Comparison of ENCODE assay signal across 8 cellular contexts in genomic region chr5:55176176-55176818, GRCh38. TPM values are rescaled to one million over a fixed set of nuclear protein-coding genes. Genes with fewer than 3 reads are reported as not detected.
DNase-seq lines count a peak whose midpoint lies in the region; ATAC-seq, FAIRE-seq and TF ChIP-seq lines count a peak whose summit lies in the region.

No MANE protein-coding gene starts in this region.

- BruUV-seq in A673 (replicated peaks; lab: Mats Ljungman, UMichigan): no TSS peak

- H3K4me1 ChIP-seq in A673 (ENCODE audit: insufficient read depth, low read length, poor library complexity, severe bottlenecking) (peaks cover 24% of the 10 kb centered on the region), ascending aorta (peaks cover 0 to 8% of the 10 kb centered on the region in 2 donors)

- H3K27me3 ChIP-seq in A673 (replicated peaks; ENCODE audit: insufficient read depth, low read depth, low read length, poor library complexity) (peaks cover 25% of the 10 kb centered on the region), ascending aorta (peaks cover 6% of the 10 kb centered on the region)

- no peak overlapping the region for H3K27ac ChIP-seq in A673 (ENCODE audit: low read depth, low read length, poor library complexity, severe bottlenecking)
- no peak overlapping the region for H3K27ac ChIP-seq in ascending aorta

- H3K4me3 ChIP-seq in A673 (ENCODE audit: low read depth, low read length, poor library complexity, severe bottlenecking): peak overlapping the region; percentile 31
- peak overlapping the region; percentile 24 to 41 for H3K4me3 ChIP-seq in ascending aorta

- peak; percentile 37; the same call in 1 of the 2 replicates for TF ChIP-seq POLR2A in H54 (IDR thresholded peaks at IDR 0.05; ENCODE audit: low read depth, low read length)

- intact Hi-C loops in A673 (cut with micrococcal nuclease; ENCODE audit: unreplicated experiment): no loop called here
- intact Hi-C loops in ascending aorta (cut with DNase I): loop anchor here (10.0 kb wide), 1 partner anchor 1639 kb away; the partner anchor contains the start of gene MAP3K1

- POLR2A ChIA-PET in A673 (lab: Charles Lee; ENCODE audit: low non-redundant PET): no interaction called here

- FAIRE-seq in H54 (lab: Jason Lieb, UNC): no peak

- TF ChIP-seq CTCF in A673 (conservative IDR thresholded peaks at IDR 0.05; ENCODE audit: low read depth, low read length) (0 out of 2 replicates have a peak, but pooled peaks have one; percentile 16), ascending aorta (IDR thresholded peaks at IDR 0.05) (peak in 2 of 3 experiments; percentile 24 to 46)

- peak; percentile 76 for DNase-seq in A673 (ENCODE audit: low spot score)
- peak; percentile 65 for DNase-seq in H54 (ENCODE audit: insufficient read length, low spot score)
- peak; percentile 69 for DNase-seq in NCI-H748 treated with DMSO at 0.1 percent for 48 hours (lab: John Stamatoyannopoulos, UW)
- no peak for DNase-seq in ascending aorta (ENCODE audit: low spot score in 2 of 2)
- peak; percentile 88 for DNase-seq in iPS-NIHi11 (ENCODE audit: low spot score)
- peak; percentile 12 to 16 for DNase-seq in stimulated activated CD8-positive, alpha-beta memory T cell treated with anti-CD3 and anti-CD28 coated beads, Interleukin-15, amount 100 ng/mL, for 48 hours (ENCODE audit: low read depth in 2 of 2)

- CTCF ChIA-PET in A673 (lab: Charles Lee): interaction anchor here (0.6 to 1.0 kb wide), 2 partner anchors 11 to 314 kb away, joined by 5 to 8 read pairs; no protein-coding TSS in a partner anchor

- ATAC-seq in HG03439 (IDR thresholded peaks at IDR 0.05; ENCODE audit: unreplicated experiment) (no peak), GM19455 (IDR thresholded peaks at IDR 0.05; ENCODE audit: unreplicated experiment) (no peak)

- no peaks in the 10 kb centered on the region for H3K9me3 ChIP-seq in A673 (ENCODE audit: low read depth, low read length, poor library complexity, severe bottlenecking)
- H3K9me3 ChIP-seq in ascending aorta: no peaks in the 10 kb centered on the region

- H3K36me3 ChIP-seq in A673 (ENCODE audit: insufficient read depth, low read length, poor library complexity, severe bottlenecking) (no peaks in the 10 kb centered on the region), ascending aorta (no peaks in the 10 kb centered on the region)

RNA-seq across cellular contexts. Expression of gene CDC20B, which starts 3.3 kb away (rescaled TPM):
- total RNA-seq in A673 (2021): not detected in 2 replicates
- total RNA-seq in ascending aorta: not detected

RNA-seq across cellular contexts. Expression of gene GPX8, which starts 16.3 kb away (rescaled TPM):
- total RNA-seq in A673 (2021): 52.2 and 54.7 TPM in 2 replicates
- 27.9 TPM for total RNA-seq in ascending aorta

RNA-seq across cellular contexts. Expression of gene MCIDAS, which starts 50.8 kb away (rescaled TPM):
- total RNA-seq in A673 (2021) (0.47 and 1.2 TPM in 2 replicates), ascending aorta (not detected)

RNA-seq across cellular contexts. Expression of gene CCNO, which starts 57.1 kb away (rescaled TPM):
- total RNA-seq in A673 (2021) (2.1 and 2.6 TPM in 2 replicates), ascending aorta (43.2 TPM)

Comparison
In these comparisons a context has a peak if more than half of its experiments do, and no peak if none do; other contexts are left out.
1. DNase-seq: peak in A673 (single experiment), H54 (single experiment), NCI-H748 treated with DMSO at 0.1 percent for 48 hours (single experiment), iPS-NIHi11 (single experiment) and stimulated activated CD8-positive, alpha-beta memory T cell treated with anti-CD3 and anti-CD28 coated beads, Interleukin-15, amount 100 ng/mL, for 48 hours (2 of 2); none in ascending aorta (0 of 2).